9 cellular contexts compared by ENCODE assay signal in the genomic region with DNA sequence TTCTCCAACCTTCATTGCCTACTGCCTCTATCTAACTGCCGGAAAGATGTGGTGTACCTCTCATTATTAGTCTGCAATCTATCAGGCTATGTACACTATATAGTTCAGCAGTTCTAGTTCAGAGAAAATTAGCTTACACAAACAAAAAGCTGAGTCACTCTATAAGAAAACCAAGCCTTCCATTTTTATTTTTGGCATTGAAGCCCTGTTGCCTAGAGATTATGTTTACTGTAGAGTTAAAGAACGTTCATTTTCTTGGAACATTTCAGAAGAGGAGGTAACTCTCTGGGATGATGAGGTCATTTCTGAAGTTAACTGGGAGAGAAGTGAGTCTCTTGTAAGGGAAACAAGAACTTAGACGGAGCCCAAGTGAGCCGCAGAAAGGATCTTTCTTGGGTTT.
DNase-seq lines count a peak whose midpoint lies in the region; ATAC-seq and TF ChIP-seq lines count a peak whose summit lies in the region.
"Had no signal": no experiment of that assay in that cellular context is flagged by ENCODE, and none has a peak within 500 bp of the region (broad histone marks: within the 10 kb centered on the region; RNA-seq: fewer than 3 reads in every experiment).

No MANE protein-coding gene starts in this region.

- H3K27me3 ChIP-seq in SJSA1 (replicated peaks) (no peaks in the 10 kb centered on the region), foreskin keratinocyte (no peaks in the 10 kb centered on the region)

- TF ChIP-seq CTCF in HFFc6 (IDR thresholded peaks at IDR 0.05) (no peak), foreskin keratinocyte (conservative IDR thresholded peaks at IDR 0.05) (no peak)

- peaks cover 60% of the 10 kb centered on the region for H3K4me1 Mint-ChIP-seq in HFFc6 (ENCODE audit: low read depth)

- no peaks in the 10 kb centered on the region for H3K27me3 Mint-ChIP-seq in HFFc6 (ENCODE audit: insufficient read depth)

- H3K9me3 ChIP-seq in SJSA1 (replicated peaks) = no peaks in the 10 kb centered on the region

- H3K36me3 Mint-ChIP-seq in HFFc6 (ENCODE audit: low read depth) = no peaks in the 10 kb centered on the region
- H3K36me3 Mint-ChIP-seq: activated naive CD8-positive, alpha-beta T cell had no signal

- peak; percentile 96 for DNase-seq in HFFc6
- DNase-seq in SJSA1 (ENCODE audit: low read depth in 1 of 2, low spot score in 2 of 2) = peak in 1 of 2 experiments; percentile 69
- peak; percentile 76 to 78 for DNase-seq in foreskin keratinocyte
- peak; percentile 53 for DNase-seq in smooth muscle cell of the brain vasculature (ENCODE audit: low read depth, low spot score)
- DNase-seq in Kasumi-1 (lab: John Stamatoyannopoulos, UW) = no peak

- H3K27ac ChIP-seq in SJSA1 = peak overlapping the region; percentile 59
- H3K27ac ChIP-seq in foreskin keratinocyte = no peak overlapping the region
- H3K27ac ChIP-seq: skin epidermis had no signal

- peak overlapping the region; percentile 85 for H3K27ac Mint-ChIP-seq in HFFc6
- H3K27ac Mint-ChIP-seq: activated naive CD8-positive, alpha-beta T cell had no signal

- no peak overlapping the region for H3K4me3 ChIP-seq in SJSA1
- H3K4me3 ChIP-seq: skin epidermis had no signal

- no peaks in the 10 kb centered on the region for H3K36me3 ChIP-seq in SJSA1

- no peaks in the 10 kb centered on the region for H3K9me3 Mint-ChIP-seq in HFFc6

- H3K4me1 ChIP-seq in SJSA1 (replicated peaks) (peaks cover 8% of the 10 kb centered on the region), foreskin keratinocyte (peaks cover 3% of the 10 kb centered on the region)

- peak overlapping the region; percentile 24 for H3K4me3 Mint-ChIP-seq in HFFc6
- H3K4me3 Mint-ChIP-seq: activated naive CD8-positive, alpha-beta T cell had no signal

- peak; percentile 81 for ATAC-seq in foreskin keratinocyte
- no peak for ATAC-seq in GM21360 (IDR thresholded peaks at IDR 0.05; ENCODE audit: unreplicated experiment)
- no peak for ATAC-seq in GM19395 (IDR thresholded peaks at IDR 0.05; ENCODE audit: unreplicated experiment)

Comparison
In these comparisons a context has a peak if more than half of its experiments do, and no peak if none do; other contexts are left out.
1. DNase-seq: peak in HFFc6 (single experiment), foreskin keratinocyte (2 of 2) and smooth muscle cell of the brain vasculature (single experiment); none in Kasumi-1 (0 of 2).